In genomic region chrX:149503446-149503845, GRCh38 we compare ENCODE assay signal across 9 cellular contexts. TPM values are rescaled to one million over a fixed set of nuclear protein-coding genes. Genes with fewer than 3 reads are reported as not detected.
A peak's percentile ranks its signal among the peaks of the same experiment; 100 is the strongest.
DNase-seq lines count a peak whose midpoint lies in the region; ATAC-seq, FAIRE-seq and TF ChIP-seq lines count a peak whose summit lies in the region.
"Not testable (repeated sequence)": the region's sequence is repeated elsewhere in the genome, so short reads cannot be mapped to it uniquely, and the experiment has no call there.
"Had no signal": no experiment of that assay in that cellular context is flagged by ENCODE, and none has a peak within 500 bp of the region (broad histone marks: within the 10 kb centered on the region; RNA-seq: fewer than 3 reads in every experiment).

No MANE protein-coding gene starts in this region.

- H3K79me2 ChIP-seq in HepG2 (ENCODE audit: insufficient read depth, low read length) = not testable (repeated sequence)

- H3K36me3 Mint-ChIP-seq in activated CD4-positive, alpha-beta T cell treated with anti-CD3 and anti-CD28 coated beads, Interleukin-2, amount 10 ng/mL, durations not matched to agents 7 days and 5 days (ENCODE audit: low read depth) = not testable (repeated sequence)

- not testable (repeated sequence) for H3K9me3 ChIP-seq in HepG2 (ENCODE audit: low read length)

- not testable (repeated sequence) for H3K9ac ChIP-seq in HepG2 (ENCODE audit: insufficient read depth, low read depth, low read length)

- intact Hi-C loops in HepG2 (cut with micrococcal nuclease; ENCODE audit: unreplicated experiment) = not testable (repeated sequence)

- not testable (repeated sequence) for TF ChIP-seq EP300 in HepG2 (IDR thresholded peaks at IDR 0.05; ENCODE audit: low read depth in 2 of 2, low read length in 2 of 2); HepG2 (CRISPR knock-in tag; IDR thresholded peaks at IDR 0.05; ENCODE audit: borderline replicate concordance)

- not testable (repeated sequence) for H3K27ac ChIP-seq in HepG2 (ENCODE audit: extremely low read length, insufficient read depth, low read length)

- not testable (repeated sequence) for H3K36me3 ChIP-seq in bronchial epithelial cell (ENCODE audit: control insufficient read depth, insufficient read depth, low read length); HepG2 (replicated peaks in 1 of 2; ENCODE audit: control insufficient read depth in 1 of 2, insufficient read depth in 2 of 2, low read length in 2 of 2)

- FAIRE-seq in bronchial epithelial cell (lab: Jason Lieb, UNC); HepG2 (lab: Jason Lieb, UNC): not testable (repeated sequence)

- not testable (repeated sequence) for H3K27me3 ChIP-seq in bronchial epithelial cell (ENCODE audit: control insufficient read depth, insufficient read depth, low read length); HepG2 (ENCODE audit: control insufficient read depth in 1 of 2, insufficient read depth in 2 of 2, low read length in 2 of 2)

- H3K4me1 ChIP-seq in HepG2 (ENCODE audit: insufficient read depth, low read length) = peaks cover 16% of the 10 kb centered on the region

- H4K20me1 ChIP-seq in HepG2 (ENCODE audit: insufficient read depth, low read length) = not testable (repeated sequence)

- in situ Hi-C loops in HepG2 (cut with HindIII; ENCODE audit: extremely low pct_ligation_motif_present, low pct_unique_long_range_greater_than_20kb) = not testable (repeated sequence)

- H3K27me3 Mint-ChIP-seq in activated CD4-positive, alpha-beta T cell treated with anti-CD3 and anti-CD28 coated beads, Interleukin-2, amount 10 ng/mL, durations not matched to agents 7 days and 5 days = not testable (repeated sequence)

- TF ChIP-seq CTCF in bronchial epithelial cell (IDR thresholded peaks at IDR 0.05; ENCODE audit: insufficient read depth, low read length, severe bottlenecking); HepG2 (CRISPR knock-in tag; IDR thresholded peaks at IDR 0.05): not testable (repeated sequence)

- not testable (repeated sequence) for H3K4me2 ChIP-seq in HepG2 (ENCODE audit: low read depth, low read length)

- H3K4me3 Mint-ChIP-seq in activated CD4-positive, alpha-beta T cell treated with anti-CD3 and anti-CD28 coated beads, Interleukin-2, amount 10 ng/mL, durations not matched to agents 7 days and 5 days = peak overlapping the region; percentile 75

- not testable (repeated sequence) for H3K9me3 Mint-ChIP-seq in activated CD4-positive, alpha-beta T cell treated with anti-CD3 and anti-CD28 coated beads, Interleukin-2, amount 10 ng/mL, durations not matched to agents 7 days and 5 days

- H3K4me1 Mint-ChIP-seq in activated CD4-positive, alpha-beta T cell treated with anti-CD3 and anti-CD28 coated beads, Interleukin-2, amount 10 ng/mL, durations not matched to agents 7 days and 5 days = peaks cover 51% of the 10 kb centered on the region

- H2AFZ ChIP-seq in HepG2 (ENCODE audit: low read length) = not testable (repeated sequence)

- not testable (repeated sequence) for BruUV-seq in HepG2 (replicated peaks; lab: Mats Ljungman, UMichigan)

- no CpG with 5 or more reads among the region's 10 CpGs for WGBS in HepG2 (ENCODE audit: low lambda C conversion rate)

- ATAC-seq in GM21360 (IDR thresholded peaks at IDR 0.05; ENCODE audit: unreplicated experiment) (peak; percentile 72), HG03280 (IDR thresholded peaks at IDR 0.05; ENCODE audit: unreplicated experiment) (peak; percentile 58), HepG2 (peak; percentile 12; the same call in 1 of the 3 replicates)

- H3K27ac Mint-ChIP-seq in activated CD4-positive, alpha-beta T cell treated with anti-CD3 and anti-CD28 coated beads, Interleukin-2, amount 10 ng/mL, durations not matched to agents 7 days and 5 days = peak overlapping the region; percentile 66

- H3K4me3 ChIP-seq in bronchial epithelial cell (ENCODE audit: low read depth, low read length); HepG2 (replicated peaks in 1 of 3; ENCODE audit: insufficient read depth in 1 of 3, low read depth in 2 of 3, low read length in 3 of 3): not testable (repeated sequence)

- TF ChIP-seq RAD21 in HepG2 (CRISPR knock-in tag; IDR thresholded peaks at IDR 0.05) = not testable (repeated sequence)

- CTCF ChIA-PET in activated CD4-positive, alpha-beta T cell treated with anti-CD3 and anti-CD28 coated beads, Interleukin-2, amount 10 ng/mL, durations not matched to agents 7 days and 5 days (lab: Charles Lee) = interaction anchor here (2.6 kb wide), 1 partner anchor 14 kb away, joined by 7 read pairs; no protein-coding TSS in a partner anchor
- CTCF ChIA-PET in HepG2 (lab: Yijun Ruan, JAX; ENCODE audit: low intra/inter-chr PET ratio, low total read pairs) = not testable (repeated sequence)

- POLR2A ChIA-PET in activated CD4-positive, alpha-beta T cell treated with anti-CD3 and anti-CD28 coated beads, Interleukin-2, amount 10 ng/mL, durations not matched to agents 7 days and 5 days (lab: Charles Lee); HepG2 (lab: Yijun Ruan, JAX): not testable (repeated sequence)

- DNase-seq in DMS153 (lab: John Stamatoyannopoulos, UW) (peak; percentile 73), NOMO-1 (lab: John Stamatoyannopoulos, UW; ENCODE audit: unreplicated experiment in 2 of 2) (peak; percentile 24 to 57), bronchial epithelial cell (ENCODE audit: low read depth) (peak; percentile 39)
- peak; percentile 73 for DNase-seq in activated CD4-positive, alpha-beta T cell treated with anti-CD3 and anti-CD28 coated beads, Interleukin-2, amount 10 ng/mL, durations not matched to agents 7 days and 5 days
- not testable (repeated sequence) for DNase-seq in HepG2 (ENCODE audit: low spot score)
- peak; percentile 20 to 49 (median 23) for DNase-seq in stimulated activated CD4-positive, alpha-beta T cell treated with anti-CD3 and anti-CD28 coated beads, TNF-alpha, amount 100 ng/mL, for 24 hours (ENCODE audit: low read depth in 3 of 3)

- not testable (repeated sequence) for TF ChIP-seq POLR2A in HepG2 (IDR thresholded peaks at IDR 0.05; ENCODE audit: insufficient read depth in 1 of 2, low read depth in 2 of 2, low read length in 2 of 2)

RNA-seq across cellular contexts. Expression of gene IDS, which starts 1.7 kb away (rescaled TPM):
- 10 to 100 TPM; 52.6 to 55.7 TPM for total RNA-seq in activated CD4-positive, alpha-beta T cell treated with anti-CD3 and anti-CD28 coated beads, Interleukin-2, amount 10 ng/mL, durations not matched to agents 7 days and 5 days
- total RNA-seq in bronchial epithelial cell = 12.4 and 21.5 TPM in 2 replicates
- 2.2 and 3.4 TPM in 2 replicates for total RNA-seq in HepG2 (2016; rRNA removed; fragmentation: Illumina TruSeq; extraction: Trizol)
- 5.6 and 5.8 TPM in 2 replicates for total RNA-seq in HepG2 (2016; cell fraction: cytosol; rRNA removed; fragmentation: Illumina TruSeq; extraction: Trizol; ENCODE audit: low read depth)
- 2.3 and 2.7 TPM in 2 replicates for total RNA-seq in HepG2 (2016; cell fraction: insoluble cytoplasmic fraction; rRNA removed; fragmentation: Illumina TruSeq; extraction: Trizol)
- 9.5 and 10.0 TPM in 2 replicates for total RNA-seq in HepG2 (2016; cell fraction: membrane; rRNA removed; fragmentation: Illumina TruSeq; extraction: Trizol)
- total RNA-seq in HepG2 (2016; cell fraction: nucleus; rRNA removed; fragmentation: Illumina TruSeq; extraction: Trizol) = 2.6 TPM in 2 replicates
- polyA plus RNA-seq in HepG2 (2011; rRNA removed) = 11.9 and 13.6 TPM in 2 replicates
- polyA plus RNA-seq in HepG2 (2011; cell fraction: cytosol; rRNA removed) = 8.0 and 12.1 TPM in 2 replicates
- 8.6 and 12.4 TPM in 2 replicates for polyA plus RNA-seq in HepG2 (2011; cell fraction: nucleus; rRNA removed)
- 6.3 and 8.7 TPM in 2 replicates for polyA plus RNA-seq in HepG2 (2012)
- 9.2 and 10.7 TPM in 2 replicates for polyA plus RNA-seq in HepG2 (2016; cell fraction: cytosol; fragmentation: Illumina TruSeq; extraction: Trizol; ENCODE audit: low read depth)
- polyA plus RNA-seq in HepG2 (2016; cell fraction: insoluble cytoplasmic fraction; fragmentation: Illumina TruSeq; extraction: Trizol; ENCODE audit: low read depth) = 3.4 and 3.8 TPM in 2 replicates
- 11.7 and 11.9 TPM in 2 replicates for polyA plus RNA-seq in HepG2 (2016; cell fraction: membrane; fragmentation: Illumina TruSeq; extraction: Trizol; ENCODE audit: low read depth)
- polyA plus RNA-seq in HepG2 (2016; cell fraction: nucleus; fragmentation: Illumina TruSeq; extraction: Trizol; ENCODE audit: insufficient read depth, low read depth) = 2.3 and 2.6 TPM in 2 replicates
- polyA minus RNA-seq in HepG2 (2011; rRNA and poly(A)+ RNA removed; ENCODE audit: low replicate concordance) = 14.2 and 23.0 TPM in 2 replicates
- 6.9 and 10.3 TPM in 2 replicates for polyA minus RNA-seq in HepG2 (2011; cell fraction: cytosol; rRNA and poly(A)+ RNA removed)
- 6.2 and 9.2 TPM in 2 replicates for polyA minus RNA-seq in HepG2 (2011; cell fraction: nucleus; rRNA and poly(A)+ RNA removed)

RNA-seq across cellular contexts. Expression of gene EOLA1, which starts 37.4 kb away (rescaled TPM):
- total RNA-seq in activated CD4-positive, alpha-beta T cell treated with anti-CD3 and anti-CD28 coated beads, Interleukin-2, amount 10 ng/mL, durations not matched to agents 7 days and 5 days = 10 to 100 TPM; 33.2 to 37.2 TPM
- total RNA-seq in bronchial epithelial cell = 19.5 and 20.1 TPM in 2 replicates
- 8.9 and 9.6 TPM in 2 replicates for total RNA-seq in HepG2 (2016; rRNA removed; fragmentation: Illumina TruSeq; extraction: Trizol)
- 3.6 and 5.2 TPM in 2 replicates for total RNA-seq in HepG2 (2016; cell fraction: cytosol; rRNA removed; fragmentation: Illumina TruSeq; extraction: Trizol; ENCODE audit: low read depth)
- 8.9 and 10.7 TPM in 2 replicates for total RNA-seq in HepG2 (2016; cell fraction: insoluble cytoplasmic fraction; rRNA removed; fragmentation: Illumina TruSeq; extraction: Trizol)
- total RNA-seq in HepG2 (2016; cell fraction: membrane; rRNA removed; fragmentation: Illumina TruSeq; extraction: Trizol) = 5.9 and 7.1 TPM in 2 replicates
- total RNA-seq in HepG2 (2016; cell fraction: nucleus; rRNA removed; fragmentation: Illumina TruSeq; extraction: Trizol) = 4.8 and 7.2 TPM in 2 replicates
- 6.5 and 7.8 TPM in 2 replicates for polyA plus RNA-seq in HepG2 (2011; rRNA removed)
- polyA plus RNA-seq in HepG2 (2011; cell fraction: cytosol; rRNA removed) = 6.9 and 7.2 TPM in 2 replicates
- 8.6 and 9.2 TPM in 2 replicates for polyA plus RNA-seq in HepG2 (2011; cell fraction: nucleus; rRNA removed)
- polyA plus RNA-seq in HepG2 (2012) = 7.2 and 9.2 TPM in 2 replicates
- polyA plus RNA-seq in HepG2 (2016; cell fraction: cytosol; fragmentation: Illumina TruSeq; extraction: Trizol; ENCODE audit: low read depth) = 3.2 and 3.3 TPM in 2 replicates
- 10.4 and 11.2 TPM in 2 replicates for polyA plus RNA-seq in HepG2 (2016; cell fraction: insoluble cytoplasmic fraction; fragmentation: Illumina TruSeq; extraction: Trizol; ENCODE audit: low read depth)
- 4.5 and 5.7 TPM in 2 replicates for polyA plus RNA-seq in HepG2 (2016; cell fraction: membrane; fragmentation: Illumina TruSeq; extraction: Trizol; ENCODE audit: low read depth)
- polyA plus RNA-seq in HepG2 (2016; cell fraction: nucleus; fragmentation: Illumina TruSeq; extraction: Trizol; ENCODE audit: insufficient read depth, low read depth) = 9.0 and 9.1 TPM in 2 replicates
- polyA minus RNA-seq in HepG2 (2011; rRNA and poly(A)+ RNA removed; ENCODE audit: low replicate concordance) = 8.5 and 13.4 TPM in 2 replicates
- 3.7 and 4.0 TPM in 2 replicates for polyA minus RNA-seq in HepG2 (2011; cell fraction: cytosol; rRNA and poly(A)+ RNA removed)
- polyA minus RNA-seq in HepG2 (2011; cell fraction: nucleus; rRNA and poly(A)+ RNA removed) = 6.4 and 8.7 TPM in 2 replicates

RNA-seq across cellular contexts. Expression of gene HSFX3, which starts 46.3 kb away (rescaled TPM):
- total RNA-seq in activated CD4-positive, alpha-beta T cell treated with anti-CD3 and anti-CD28 coated beads, Interleukin-2, amount 10 ng/mL, durations not matched to agents 7 days and 5 days = not detected
- total RNA-seq in bronchial epithelial cell (not detected in 2 replicates), HepG2 (2016; rRNA removed; fragmentation: Illumina TruSeq; extraction: Trizol) (not detected in 2 replicates)
- total RNA-seq in HepG2 (2016; cell fraction: cytosol; rRNA removed; fragmentation: Illumina TruSeq; extraction: Trizol; ENCODE audit: low read depth) = not detected in 2 replicates
- not detected in 2 replicates for total RNA-seq in HepG2 (2016; cell fraction: insoluble cytoplasmic fraction; rRNA removed; fragmentation: Illumina TruSeq; extraction: Trizol)
- not detected in 2 replicates for total RNA-seq in HepG2 (2016; cell fraction: membrane; rRNA removed; fragmentation: Illumina TruSeq; extraction: Trizol)
- total RNA-seq in HepG2 (2016; cell fraction: nucleus; rRNA removed; fragmentation: Illumina TruSeq; extraction: Trizol) = not detected in 2 replicates
- not detected in 2 replicates for polyA plus RNA-seq in HepG2 (2011; rRNA removed)
- polyA plus RNA-seq in HepG2 (2011; cell fraction: cytosol; rRNA removed) = not detected in 2 replicates
- not detected in 2 replicates for polyA plus RNA-seq in HepG2 (2011; cell fraction: nucleus; rRNA removed)
- not detected in 2 replicates for polyA plus RNA-seq in HepG2 (2012)
- polyA plus RNA-seq in HepG2 (2016; cell fraction: cytosol; fragmentation: Illumina TruSeq; extraction: Trizol; ENCODE audit: low read depth) = not detected in 2 replicates
- not detected in 2 replicates for polyA plus RNA-seq in HepG2 (2016; cell fraction: insoluble cytoplasmic fraction; fragmentation: Illumina TruSeq; extraction: Trizol; ENCODE audit: low read depth)
- polyA plus RNA-seq in HepG2 (2016; cell fraction: membrane; fragmentation: Illumina TruSeq; extraction: Trizol; ENCODE audit: low read depth) = not detected in 2 replicates
- polyA plus RNA-seq in HepG2 (2016; cell fraction: nucleus; fragmentation: Illumina TruSeq; extraction: Trizol; ENCODE audit: insufficient read depth, low read depth) = not detected in 2 replicates
- polyA minus RNA-seq in HepG2 (2011; rRNA and poly(A)+ RNA removed; ENCODE audit: low replicate concordance) = not detected in 2 replicates
- polyA minus RNA-seq in HepG2 (2011; cell fraction: cytosol; rRNA and poly(A)+ RNA removed) = not detected in 2 replicates
- not detected in 2 replicates for polyA minus RNA-seq in HepG2 (2011; cell fraction: nucleus; rRNA and poly(A)+ RNA removed)
- total RNA-seq: dermis microvascular lymphatic vessel endothelial cell had no signal

Comparison
In these comparisons a context has a peak if more than half of its experiments do, and no peak if none do; other contexts are left out.
1. ATAC-seq: peak in every context shown above with its lines; median percentile 72 in GM21360; 58 in HG03280; 12 in HepG2.